Comparison of ENCODE assay signal across 12 cellular contexts in genomic region chr7:130944997-130945396, GRCh38.
DNase-seq lines count a peak whose midpoint lies in the region; ATAC-seq, FAIRE-seq and TF ChIP-seq lines count a peak whose summit lies in the region.
"Had no signal": no experiment of that assay in that cellular context is flagged by ENCODE, and none has a peak within 500 bp of the region (broad histone marks: within the 10 kb centered on the region; RNA-seq: fewer than 3 reads in every experiment).

No MANE protein-coding gene starts in this region.

- H2BK15ac ChIP-seq in IMR-90 (ENCODE audit: low read depth, low read length), result peak overlapping the region; percentile 37; the same call in 2 of the 3 replicates

- H3K4me1 ChIP-seq in IMR-90 (ENCODE audit: control insufficient read depth, insufficient read depth, low read length), result peaks cover 11% of the 10 kb centered on the region
- H3K4me1 ChIP-seq in GM12878 (ENCODE audit: control insufficient read depth, insufficient read depth, low read length), result peaks cover 44% of the 10 kb centered on the region
- H3K4me1 ChIP-seq in psoas muscle, result peaks cover 52% of the 10 kb centered on the region
- peaks cover 0 to 60% (median 48%) of the 10 kb centered on the region in 4 donors for H3K4me1 ChIP-seq in sigmoid colon

- CTCF ChIA-PET in Calu3 (lab: Charles Lee) (interaction anchor here (1.2 to 1.8 kb wide), 4 partner anchors 15 to 52 kb away, joined by 3 to 8 read pairs (median 6); no protein-coding TSS in a partner anchor), IMR-90 (lab: Yijun Ruan, JAX) (interaction anchor here (0.6 kb wide), 1 partner anchor 69 kb away, joined by 4 read pairs; no protein-coding TSS in a partner anchor), GM12878 (lab: Yijun Ruan, JAX) (interaction anchor here (1.2 to 8.5 kb wide), 9 partner anchors 9 to 95 kb away, joined by 4 to 106 read pairs (median 8); no protein-coding TSS in a partner anchor)

- H4K20me1 ChIP-seq in IMR-90 (ENCODE audit: insufficient read depth, low read length) (no peaks in the 10 kb centered on the region), GM12878 (ENCODE audit: control insufficient read depth, insufficient read depth) (no peaks in the 10 kb centered on the region)

- peaks cover 41% of the 10 kb centered on the region for H3K36me3 Mint-ChIP-seq in Calu3 (ENCODE audit: insufficient read depth, unreplicated experiment)

- TF ChIP-seq CTCF in Calu3 (IDR thresholded peaks at IDR 0.05; ENCODE audit: unreplicated experiment) (no peak), IMR-90 (conservative IDR thresholded peaks at IDR 0.05; ENCODE audit: low read depth, low read length) (no peak), GM12878 (IDR thresholded peaks at IDR 0.05 in 2 of 3, conservative IDR thresholded peaks at IDR 0.05 in 1 of 3; ENCODE audit: control insufficient read depth in 2 of 3, extremely low read depth in 1 of 3, insufficient read depth in 1 of 3, low read depth in 3 of 3, low read length in 3 of 3) (no peak), psoas muscle (IDR thresholded peaks at IDR 0.05) (no peak), sigmoid colon (IDR thresholded peaks at IDR 0.05) (no peak)

- in situ Hi-C loops in IMR-90 (cut with MboI; ENCODE audit: low sequenced_read_pairs) (no loop called here), GM12878 (cut with MboI) (no loop called here)

- no peaks in the 10 kb centered on the region for H3K27me3 ChIP-seq in IMR-90 (ENCODE audit: control insufficient read depth, insufficient read depth, low read length)
- no peaks in the 10 kb centered on the region for H3K27me3 ChIP-seq in GM12878 (replicated peaks in 1 of 2; ENCODE audit: control insufficient read depth in 2 of 2, insufficient read depth in 2 of 2, low read length in 1 of 2)
- H3K27me3 ChIP-seq in psoas muscle (ENCODE audit: insufficient read depth in 3 of 3, low read length in 2 of 3), result no peaks in the 10 kb centered on the region
- H3K27me3 ChIP-seq in sigmoid colon, result no peaks in the 10 kb centered on the region
- H3K27me3 ChIP-seq: body of pancreas had no signal

- H2BK120ac ChIP-seq in IMR-90 (ENCODE audit: low read depth, low read length), result peak overlapping the region; percentile 94

- peaks cover 30% of the 10 kb centered on the region for H3K4me1 Mint-ChIP-seq in Calu3 (ENCODE audit: low read depth, unreplicated experiment)

- no peak for FAIRE-seq in GM12878 (lab: Jason Lieb, UNC)
- FAIRE-seq: endothelial cell of umbilical vein had no signal

- WGBS in IMR-90 (ENCODE audit: extremely low coverage in 2 of 2, insufficient read length in 1 of 2), 2 experiments, result no CpG with 5 or more reads among the region's 1 CpG
- 5% methylated on average over 1 of the region's 1 CpG for WGBS in GM12878 (ENCODE audit: insufficient coverage, insufficient replicate concordance, low lambda C conversion rate, missing lambda C conversion rate)
- WGBS in psoas muscle, 3 donors, result 45 to 82% (median 47%) methylated on average over 1 of the region's 1 CpG
- WGBS in sigmoid colon, 2 donors, result 75 to 81% methylated on average over 1 of the region's 1 CpG

- peaks cover 3% of the 10 kb centered on the region for H3K9me3 Mint-ChIP-seq in Calu3 (ENCODE audit: low read depth, unreplicated experiment)

- no peak overlapping the region for H2AFZ ChIP-seq in IMR-90 (replicated peaks; ENCODE audit: low read length, poor library complexity)
- no peak overlapping the region for H2AFZ ChIP-seq in GM12878 (ENCODE audit: control insufficient read depth, low read depth, low read length)

- H2AK5ac ChIP-seq in IMR-90 (ENCODE audit: low read depth, low read length), result no peak overlapping the region

- peak overlapping the region; percentile 90 for H2BK5ac ChIP-seq in IMR-90 (ENCODE audit: low read depth, low read length, poor library complexity, severe bottlenecking)

- dilution Hi-C loops in IMR-90 (cut with HindIII; ENCODE audit: low sequenced_read_pairs, unreplicated experiment), result no loop called here

- TF ChIP-seq POLR2A in IMR-90 (IDR thresholded peaks at IDR 0.05; ENCODE audit: low read depth, low read length) (no peak), GM12878 (IDR thresholded peaks at IDR 0.05; ENCODE audit: low read depth, low read length) (no peak), sigmoid colon (IDR thresholded peaks at IDR 0.05) (no peak)

- peaks cover 98% of the 10 kb centered on the region for H3K79me2 ChIP-seq in GM12878 (ENCODE audit: control insufficient read depth, insufficient read depth, low read length)

- POLR2A ChIA-PET in IMR-90 (lab: Charles Lee; ENCODE audit: unreplicated experiment) (no interaction called here), GM12878 (lab: Charles Lee) (interaction anchor here (0.7 to 4.6 kb wide), 9 partner anchors 13 to 93 kb away, joined by 3 to 67 read pairs (median 4); no protein-coding TSS in a partner anchor)

- no peaks in the 10 kb centered on the region for H3K27me3 Mint-ChIP-seq in Calu3 (ENCODE audit: unreplicated experiment)

- H2BK20ac ChIP-seq in IMR-90 (ENCODE audit: low read depth, low read length), result peak overlapping the region; percentile 68; the same call in 1 of the 2 replicates

- BruUV-seq in Calu3 (replicated peaks; lab: Mats Ljungman, UMichigan) (no TSS peak), IMR-90 (replicated peaks; lab: Mats Ljungman, UMichigan) (no TSS peak), GM12878 (replicated peaks; lab: Mats Ljungman, UMichigan) (no TSS peak)

- H4K91ac ChIP-seq in IMR-90 (ENCODE audit: insufficient read depth, low read depth, low read length), result no peak overlapping the region

- SMC1A ChIA-PET in GM12878 (lab: Charles Lee; ENCODE audit: uncharacterized antibody, unreplicated experiment), result interaction anchor here (0.9 to 7.1 kb wide), 18 partner anchors 12 to 97 kb away, joined by 3 to 145 read pairs (median 4); no protein-coding TSS in a partner anchor

- H3K23ac ChIP-seq in IMR-90 (ENCODE audit: low read depth, low read length), result peak overlapping the region; percentile 96; the same call in 1 of the 2 replicates

- H3K56ac ChIP-seq in IMR-90 (ENCODE audit: extremely low read depth, insufficient read depth, low read length), result 0 out of 2 replicates have a peak overlapping the region, but pooled peaks have one; percentile 9

- H3K27ac ChIP-seq in IMR-90 (ENCODE audit: insufficient read depth, low read length) (peak overlapping the region; percentile 84; the same call in 1 of the 2 replicates), GM12878 (ENCODE audit: control insufficient read depth, insufficient read depth) (peak overlapping the region; percentile 78), psoas muscle (peak overlapping the region; percentile 94), sigmoid colon (peak overlapping the region in 1 of 4 donors; percentile 18)

- H3K27ac Mint-ChIP-seq in Calu3 (ENCODE audit: unreplicated experiment), result peak overlapping the region; percentile 97

- H2AK9ac ChIP-seq in IMR-90 (replicated peaks; ENCODE audit: low read depth, low read length, poor library complexity), result no peak overlapping the region

- peak overlapping the region; percentile 84 for H3K18ac ChIP-seq in IMR-90 (ENCODE audit: low read depth, low read length)

- H4K8ac ChIP-seq in IMR-90 (ENCODE audit: low read depth in 2 of 2, low read length in 2 of 2), result peak overlapping the region; percentile 74 to 85; a peak in 3 of 4 replicates

- H4K5ac ChIP-seq in IMR-90 (ENCODE audit: low read depth, low read length), result peak overlapping the region; percentile 1; the same call in 1 of the 2 replicates

- TF ChIP-seq RAD21 in IMR-90 (IDR thresholded peaks at IDR 0.05; ENCODE audit: low read length) (no peak), GM12878 (IDR thresholded peaks at IDR 0.05; ENCODE audit: insufficient read depth, low read depth, low read length) (no peak)

- peaks cover 6% of the 10 kb centered on the region for H3K9me1 ChIP-seq in IMR-90 (ENCODE audit: insufficient read depth, low read length)

- RAD21 ChIA-PET in GM12878 (lab: Charles Lee; ENCODE audit: unreplicated experiment), result interaction anchor here (0.9 to 6.7 kb wide), 6 partner anchors 8 to 94 kb away, joined by 3 to 94 read pairs (median 4); no protein-coding TSS in a partner anchor

- DNase-seq in Calu3, result no peak
- DNase-seq in IMR-90, result no peak
- DNase-seq in GM12878 (ENCODE audit: low read depth, low spot score), result no peak
- no peak for DNase-seq in psoas muscle
- no peak for DNase-seq in NCI-H2081 (lab: John Stamatoyannopoulos, UW)
- no peak for DNase-seq in sigmoid colon
- DNase-seq: body of pancreas, NCI-H1105, NCI-H526 had no signal

- H3K9ac ChIP-seq in IMR-90 (ENCODE audit: low read depth, low read length) (peak overlapping the region; percentile 61; the same call in 1 of the 2 replicates), GM12878 (ENCODE audit: control insufficient read depth, insufficient read depth, low read length) (no peak overlapping the region)

- TF ChIP-seq EP300 in GM12878 (IDR thresholded peaks at IDR 0.05; ENCODE audit: borderline replicate concordance in 1 of 2, control insufficient read depth in 1 of 2, low read depth in 2 of 2, low read length in 2 of 2) (no peak), sigmoid colon (IDR thresholded peaks at IDR 0.05) (no peak)

- H3K36me3 ChIP-seq in IMR-90 (ENCODE audit: control insufficient read depth, insufficient read depth, low read length), result peaks cover 4% of the 10 kb centered on the region
- peaks cover 6 to 8% of the 10 kb centered on the region in 2 experiments; a peak in 3 of 4 replicates for H3K36me3 ChIP-seq in GM12878 (ENCODE audit: control insufficient read depth in 2 of 2, insufficient read depth in 2 of 2, low read length in 1 of 2)
- H3K36me3 ChIP-seq in psoas muscle (ENCODE audit: insufficient read depth in 1 of 2, low read depth in 1 of 2), result no peaks in the 10 kb centered on the region
- peaks cover 0 to 16% (median 2%) of the 10 kb centered on the region in 4 donors for H3K36me3 ChIP-seq in sigmoid colon

- H3K9me3 ChIP-seq in IMR-90 (ENCODE audit: control insufficient read depth, insufficient read depth, low read length) (no peaks in the 10 kb centered on the region), GM12878 (replicated peaks; ENCODE audit: control insufficient read depth, insufficient read depth, low read length) (no peaks in the 10 kb centered on the region), psoas muscle (no peaks in the 10 kb centered on the region), sigmoid colon (no peaks in the 10 kb centered on the region)
- H3K9me3 ChIP-seq: body of pancreas had no signal

- intact Hi-C loops in Calu3 (cut with micrococcal nuclease; ENCODE audit: unreplicated experiment), result loop anchor here (5.0 kb wide), 1 partner anchor 62 kb away; no protein-coding TSS in a partner anchor
- intact Hi-C loops in IMR-90 (cut with micrococcal nuclease), result no loop called here
- intact Hi-C loops in GM12878 (cut with micrococcal nuclease; ENCODE audit: unreplicated experiment), result no loop called here
- intact Hi-C loops in psoas muscle (cut with DNase I), result loop anchor here in 1 of 2 donors (5.0 kb wide), 2 partner anchors 53 to 62 kb away; no protein-coding TSS in a partner anchor
- intact Hi-C loops in sigmoid colon (cut with DNase I), result no loop called here

- peak overlapping the region; percentile 1; the same call in 1 of the 2 replicates for H3K4me2 ChIP-seq in IMR-90 (ENCODE audit: low read depth, low read length)
- H3K4me2 ChIP-seq in GM12878 (ENCODE audit: control insufficient read depth, insufficient read depth), result no peak overlapping the region

- peaks cover 18 to 41% of the 10 kb centered on the region in 2 experiments for H3K79me1 ChIP-seq in IMR-90 (ENCODE audit: low read depth in 1 of 2, low read length in 2 of 2)

- ATAC-seq in IMR-90 (ENCODE audit: low read depth) (no peak), GM12878 (peak; percentile 2; the same call in 2 of the 3 replicates), psoas muscle (no peak), HG03280 (IDR thresholded peaks at IDR 0.05; ENCODE audit: unreplicated experiment) (no peak), HG02840 (IDR thresholded peaks at IDR 0.05; ENCODE audit: low FRiP score, unreplicated experiment) (no peak)
- ATAC-seq: body of pancreas had no signal

- no peak overlapping the region for H3K4me3 Mint-ChIP-seq in Calu3 (ENCODE audit: low read depth, unreplicated experiment)

- peak overlapping the region; percentile 96 for H3K4ac ChIP-seq in IMR-90 (ENCODE audit: low read depth, low read length)

- H3K14ac ChIP-seq in IMR-90 (replicated peaks; ENCODE audit: low read depth, low read length), result peak overlapping the region; percentile 47

- H3K4me3 ChIP-seq in IMR-90 (ENCODE audit: insufficient read depth, low read depth, low read length) (no peak overlapping the region), GM12878 (no peak overlapping the region), psoas muscle (peak overlapping the region; percentile 8), sigmoid colon (no peak overlapping the region)
- H3K4me3 ChIP-seq: body of pancreas had no signal
